20 cellular contexts compared by ENCODE assay signal in the genomic region with DNA sequence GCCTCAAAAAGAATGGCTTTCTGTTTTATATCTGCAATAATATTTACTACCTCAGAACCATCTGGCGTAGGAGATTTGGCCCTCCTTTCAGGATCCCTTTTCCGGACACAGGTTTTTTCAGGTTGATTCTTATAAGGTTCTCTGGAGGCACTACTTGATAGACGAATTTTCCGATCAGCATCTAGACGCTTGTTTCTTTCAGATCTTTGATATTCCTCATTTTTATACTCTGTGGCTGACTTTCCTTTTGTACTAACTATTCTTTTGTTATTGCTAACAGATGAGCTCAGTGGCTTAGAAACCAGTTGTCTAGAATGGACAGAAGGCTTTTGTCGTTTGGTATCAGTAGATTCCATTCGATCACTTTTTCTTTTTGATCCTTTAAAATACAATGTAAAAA. TPM values are rescaled to one million over a fixed set of nuclear protein-coding genes. Genes with fewer than 3 reads are reported as not detected.
DNase-seq lines count a peak whose midpoint lies in the region; ATAC-seq and TF ChIP-seq lines count a peak whose summit lies in the region.
"Had no signal": no experiment of that assay in that cellular context is flagged by ENCODE, and none has a peak within 500 bp of the region (broad histone marks: within the 10 kb centered on the region; RNA-seq: fewer than 3 reads in every experiment).

No MANE protein-coding gene starts in this region.

- peaks cover 27 to 37% of the 10 kb centered on the region in 2 donors for H3K4me1 Mint-ChIP-seq in natural killer cell treated with Interleukin-12 subunit alpha and Interleukin-12 subunit beta and Interleukin-15 and Interleukin-18, amount 100 ng/mL, for 72 hours (ENCODE audit: low read depth in 2 of 2)
- H3K4me1 Mint-ChIP-seq in natural killer cell (peaks cover 42 to 62% of the 10 kb centered on the region in 2 donors), glutamatergic neuron (ENCODE audit: low read depth, unreplicated experiment) (peaks cover 18% of the 10 kb centered on the region)
- peaks cover 25% of the 10 kb centered on the region for H3K4me1 Mint-ChIP-seq in activated T-helper 17 cell treated with anti-CD3 and anti-CD28 coated beads, Interleukin-2, amount 50 U/mL, for 72 hours

- TF ChIP-seq CTCF in natural killer cell (IDR thresholded peaks at IDR 0.05) = no peak
- no peak for TF ChIP-seq CTCF in glutamatergic neuron (IDR thresholded peaks at IDR 0.05; ENCODE audit: partially characterized antibody, unreplicated experiment)

- H3K9me3 Mint-ChIP-seq in natural killer cell treated with Interleukin-12 subunit alpha and Interleukin-12 subunit beta and Interleukin-15 and Interleukin-18, amount 100 ng/mL, for 72 hours = no peaks in the 10 kb centered on the region
- H3K9me3 Mint-ChIP-seq in natural killer cell (no peaks in the 10 kb centered on the region), glutamatergic neuron (ENCODE audit: unreplicated experiment) (no peaks in the 10 kb centered on the region)
- H3K9me3 Mint-ChIP-seq in activated T-helper 17 cell treated with anti-CD3 and anti-CD28 coated beads, Interleukin-2, amount 50 U/mL, for 72 hours = no peaks in the 10 kb centered on the region
- H3K9me3 Mint-ChIP-seq: IgD-negative memory B cell; stimulated activated memory B cell treated with anti-CD40 and anti-IgM and Interleukin-4, amounts not matched to agents 10 μg/mL and 1 μg/mL and 100 μg/mL, for 72 hours had no signal

- no peak for DNase-seq in natural killer cell treated with Interleukin-12 subunit alpha and Interleukin-12 subunit beta and Interleukin-15 and Interleukin-18, amount 100 ng/mL, for 72 hours (ENCODE audit: low spot score)
- DNase-seq in natural killer cell = no peak
- DNase-seq in glutamatergic neuron = no peak
- peak; percentile 58 for DNase-seq in superior temporal gyrus (ENCODE audit: extremely low spot score)
- no peak for DNase-seq in putamen (ENCODE audit: low spot score)
- no peak for DNase-seq in cerebellar cortex (ENCODE audit: low spot score)
- DNase-seq in NCI-H1105 treated with DMSO at 0.1 percent for 48 hours (lab: John Stamatoyannopoulos, UW) = no peak
- DNase-seq: activated CD4-positive, alpha-beta T cell treated with anti-CD3 and anti-CD28 coated beads for 4 hours; activated CD8-positive, alpha-beta memory T cell treated with anti-CD3 and anti-CD28 coated beads, Interleukin-2, amount 50 U/mL, for 48 hours; brain microvascular endothelial cell; DMS79 treated with DMSO at 0.1 percent for 48 hours; left cardiac atrium; MM.1S; NCI-H187; occipital lobe; right cardiac atrium; RPMI8226 had no signal

- peak overlapping the region; percentile 13 to 20 for H3K27ac Mint-ChIP-seq in natural killer cell treated with Interleukin-12 subunit alpha and Interleukin-12 subunit beta and Interleukin-15 and Interleukin-18, amount 100 ng/mL, for 72 hours
- peak overlapping the region in 1 of 2 donors; percentile 60 for H3K27ac Mint-ChIP-seq in natural killer cell
- H3K27ac Mint-ChIP-seq in activated T-helper 17 cell treated with anti-CD3 and anti-CD28 coated beads, Interleukin-2, amount 50 U/mL, for 72 hours = peak overlapping the region; percentile 69
- peak overlapping the region; percentile 12 for H3K27ac Mint-ChIP-seq in glutamatergic neuron (ENCODE audit: unreplicated experiment)
- H3K27ac Mint-ChIP-seq: stimulated activated memory B cell treated with anti-CD40 and anti-IgM and Interleukin-4, amounts not matched to agents 10 μg/mL and 1 μg/mL and 100 μg/mL, for 72 hours had no signal

- no peak for ATAC-seq in natural killer cell treated with Interleukin-12 subunit alpha and Interleukin-12 subunit beta and Interleukin-15 and Interleukin-18, amount 100 ng/mL, for 72 hours
- no peak for ATAC-seq in natural killer cell
- no peak for ATAC-seq in activated T-helper 17 cell treated with anti-CD3 and anti-CD28 coated beads, Interleukin-2, amount 50 U/mL, for 72 hours (replicated peaks)
- ATAC-seq: right cardiac atrium; stimulated activated memory B cell treated with anti-CD40 and anti-IgM and Interleukin-4, amounts not matched to agents 10 μg/mL and 1 μg/mL and 100 μg/mL, for 72 hours had no signal

- peaks cover 18% of the 10 kb centered on the region for H3K36me3 Mint-ChIP-seq in natural killer cell treated with Interleukin-12 subunit alpha and Interleukin-12 subunit beta and Interleukin-15 and Interleukin-18, amount 100 ng/mL, for 72 hours
- H3K36me3 Mint-ChIP-seq in natural killer cell = peaks cover 32% of the 10 kb centered on the region
- H3K36me3 Mint-ChIP-seq in activated T-helper 17 cell treated with anti-CD3 and anti-CD28 coated beads, Interleukin-2, amount 50 U/mL, for 72 hours (ENCODE audit: low read depth) = peaks cover 74% of the 10 kb centered on the region
- H3K36me3 Mint-ChIP-seq in glutamatergic neuron (ENCODE audit: unreplicated experiment) = no peaks in the 10 kb centered on the region

- H3K4me3 Mint-ChIP-seq in natural killer cell treated with Interleukin-12 subunit alpha and Interleukin-12 subunit beta and Interleukin-15 and Interleukin-18, amount 100 ng/mL, for 72 hours = no peak overlapping the region
- H3K4me3 Mint-ChIP-seq in natural killer cell (no peak overlapping the region), glutamatergic neuron (ENCODE audit: unreplicated experiment) (no peak overlapping the region)
- peak overlapping the region; percentile 3 for H3K4me3 Mint-ChIP-seq in activated T-helper 17 cell treated with anti-CD3 and anti-CD28 coated beads, Interleukin-2, amount 50 U/mL, for 72 hours
- H3K4me3 Mint-ChIP-seq: stimulated activated memory B cell treated with anti-CD40 and anti-IgM and Interleukin-4, amounts not matched to agents 10 μg/mL and 1 μg/mL and 100 μg/mL, for 72 hours had no signal

- intact Hi-C loops in natural killer cell (cut with micrococcal nuclease) = no loop called here

- H3K27me3 Mint-ChIP-seq in natural killer cell treated with Interleukin-12 subunit alpha and Interleukin-12 subunit beta and Interleukin-15 and Interleukin-18, amount 100 ng/mL, for 72 hours = no peaks in the 10 kb centered on the region
- H3K27me3 Mint-ChIP-seq in natural killer cell (ENCODE audit: low read depth in 2 of 2) (no peaks in the 10 kb centered on the region), glutamatergic neuron (ENCODE audit: unreplicated experiment) (no peaks in the 10 kb centered on the region)
- H3K27me3 Mint-ChIP-seq in activated T-helper 17 cell treated with anti-CD3 and anti-CD28 coated beads, Interleukin-2, amount 50 U/mL, for 72 hours = no peaks in the 10 kb centered on the region
- H3K27me3 Mint-ChIP-seq: IgD-negative memory B cell; stimulated activated memory B cell treated with anti-CD40 and anti-IgM and Interleukin-4, amounts not matched to agents 10 μg/mL and 1 μg/mL and 100 μg/mL, for 72 hours had no signal

RNA-seq across cellular contexts. Expression of gene YTHDC1, which starts 12.4 kb away (rescaled TPM):
- total RNA-seq in natural killer cell treated with Interleukin-12 subunit alpha and Interleukin-12 subunit beta and Interleukin-15 and Interleukin-18, amount 100 ng/mL, for 72 hours = 10 to 100 TPM; 86.0 to 91.7 TPM
- 100 to 1,000 TPM; 225 to 320 (median 270) TPM for total RNA-seq in natural killer cell
- 10 to 100 TPM; 81.2 to 96.9 TPM for total RNA-seq in activated T-helper 17 cell treated with anti-CD3 and anti-CD28 coated beads, Interleukin-2, amount 50 U/mL, for 72 hours
- total RNA-seq in glutamatergic neuron (ENCODE audit: unreplicated experiment) = 114 TPM
